Comparison of ENCODE assay signal across 27 cellular contexts in the genomic region with DNA sequence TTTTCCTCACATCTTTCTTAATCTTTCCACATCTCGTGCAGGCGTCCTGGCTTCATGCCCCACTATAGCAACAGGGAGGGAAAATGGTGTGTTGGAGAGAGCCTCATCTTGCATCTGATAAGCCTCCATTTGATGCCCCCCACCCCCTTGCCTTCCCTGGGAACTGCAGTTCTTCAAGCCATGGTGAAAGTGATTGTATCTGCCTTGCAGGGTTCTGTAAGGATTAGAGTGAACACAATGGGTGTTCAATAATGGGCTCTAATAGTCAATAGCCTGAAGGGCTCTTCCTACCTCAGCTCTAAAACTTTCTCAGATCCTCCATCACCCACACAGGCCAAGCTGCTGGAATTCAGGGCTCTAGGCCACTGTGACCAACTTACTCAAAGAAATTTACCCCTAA.
"Had no signal": no experiment of that assay in that cellular context is flagged by ENCODE, and none has a peak within 500 bp of the region (broad histone marks: within the 10 kb centered on the region; RNA-seq: fewer than 3 reads in every experiment).

No MANE protein-coding gene starts in this region.

- H3K4me3 ChIP-seq: left lung, lower lobe of right lung, mucosa of descending colon, pancreas, prostate gland, skin epidermis, stomach, testis, thyroid gland, transverse colon, upper lobe of left lung, vagina had no signal

- H3K9me3 ChIP-seq: left lung, lower lobe of right lung, mucosa of descending colon, pancreas, prostate gland, stomach, testis, thyroid gland, transverse colon, upper lobe of left lung, vagina had no signal

- H3K36me3 ChIP-seq: left lung, lower lobe of right lung, pancreas, prostate gland, stomach, thyroid gland, transverse colon, upper lobe of left lung, vagina had no signal

- H3K27me3 ChIP-seq: left lung, pancreas, stomach, testis, thyroid gland, transverse colon, upper lobe of left lung, vagina had no signal

- DNase-seq: hippocampal formation; kidney; left colon; left lung; lower lobe of right lung; mammary epithelial cell; mesenchymal stem cell; midbrain; mucosa of descending colon; naive thymus-derived CD4-positive, alpha-beta T cell; pancreas; posterior cingulate gyrus; retina; right cardiac atrium; stimulated activated CD4-positive, alpha-beta T cell treated with anti-CD3 and anti-CD28 coated beads, Interleukin-12 subunit alpha, Interleukin-12 subunit beta, amount 100 ng/mL, for 4 hours; stimulated activated CD4-positive, alpha-beta T cell treated with anti-CD3 and anti-CD28 coated beads, Interleukin-15, amount 100 ng/mL, for 24 hours; stimulated activated CD4-positive, alpha-beta T cell treated with anti-CD3 and anti-CD28 coated beads, Interleukin-2, amount 100 ng/mL, for 24 hours; stimulated activated CD4-positive, alpha-beta T cell treated with anti-CD3 and anti-CD28 coated beads, Interleukin-4, amount 100 ng/mL, for 1 hour; stimulated activated naive CD8-positive, alpha-beta T cell treated with anti-CD3 and anti-CD28 coated beads, Interleukin-15, Interleukin-2, amounts not matched to agents 100 U/mL and 50 U/mL, for 24 hours; stomach; testis; thyroid gland; transverse colon; upper lobe of left lung had no signal

- H3K27ac ChIP-seq: left lung, lower lobe of right lung, pancreas, prostate gland, skin epidermis, stomach, testis, thyroid gland, transverse colon, upper lobe of left lung, vagina had no signal

- H3K4me1 ChIP-seq: left lung, lower lobe of right lung, pancreas, prostate gland, testis, thyroid gland, transverse colon, upper lobe of left lung, vagina had no signal
